ENCODE assay signal across 7 cellular contexts in genomic region chr9:32589083-32589713, GRCh38. TPM values are rescaled to one million over a fixed set of nuclear protein-coding genes. Genes with fewer than 3 reads are reported as not detected.
DNase-seq lines count a peak whose midpoint lies in the region; TF ChIP-seq lines count a peak whose summit lies in the region.

No MANE protein-coding gene starts in this region.

- H3K27ac Mint-ChIP-seq in HFFc6 = no peak overlapping the region

- H4K91ac ChIP-seq in mesenchymal stem cell (ENCODE audit: low read length) = no peak overlapping the region

- no peaks in the 10 kb centered on the region for H3K79me1 ChIP-seq in mesenchymal stem cell (replicated peaks; ENCODE audit: low read length, poor library complexity, severe bottlenecking)

- no peak overlapping the region for H3K4me2 ChIP-seq in mammary epithelial cell (ENCODE audit: insufficient read depth, low read depth, low read length)
- H3K4me2 ChIP-seq in mesenchymal stem cell (ENCODE audit: low read length, poor library complexity, severe bottlenecking) = no peak overlapping the region

- H3K36me3 ChIP-seq in mammary epithelial cell (ENCODE audit: insufficient read depth, low read length) (no peaks in the 10 kb centered on the region), mesenchymal stem cell (ENCODE audit: control insufficient read depth in 1 of 2, insufficient read depth in 2 of 2, low read depth in 1 of 2, low read length in 2 of 2) (no peaks in the 10 kb centered on the region), stomach (no peaks in the 10 kb centered on the region)

- CTCF ChIA-PET in mammary epithelial cell (lab: Charles Lee; ENCODE audit: low non-redundant PET) = interaction anchor here (0.5 to 1.0 kb wide), 4 partner anchors 9 to 1911 kb away, joined by 3 to 8 read pairs (median 5); no protein-coding TSS in a partner anchor

- H3K9me3 ChIP-seq in mammary epithelial cell (replicated peaks; ENCODE audit: insufficient read depth, low read length) (no peaks in the 10 kb centered on the region), mesenchymal stem cell (ENCODE audit: control insufficient read depth, low read length) (no peaks in the 10 kb centered on the region), stomach (no peaks in the 10 kb centered on the region)

- H3K9me3 Mint-ChIP-seq in HFFc6 = no peaks in the 10 kb centered on the region

- no peak overlapping the region for H2BK12ac ChIP-seq in mesenchymal stem cell (ENCODE audit: low read length in 2 of 2)

- no peak overlapping the region for H3K4me3 Mint-ChIP-seq in HFFc6

- H4K20me1 ChIP-seq in mammary epithelial cell (ENCODE audit: insufficient read depth, low read length) = no peaks in the 10 kb centered on the region

- H3K79me2 ChIP-seq in mammary epithelial cell (ENCODE audit: insufficient read depth, low read length) = no peaks in the 10 kb centered on the region

- H3K14ac ChIP-seq in mesenchymal stem cell (ENCODE audit: low read length in 2 of 2) = no peak overlapping the region

- H4K8ac ChIP-seq in mesenchymal stem cell (ENCODE audit: low read length) = no peak overlapping the region

- dilution Hi-C loops in mammary epithelial cell (cut with HindIII; ENCODE audit: low sequenced_read_pairs) = loop anchor here (25.0 kb wide), 1 partner anchor 373 kb away; no protein-coding TSS in a partner anchor

- no peak overlapping the region for H3K4me3 ChIP-seq in mammary epithelial cell (replicated peaks in 1 of 3; ENCODE audit: insufficient read depth in 1 of 3, low read depth in 2 of 3, low read length in 3 of 3)
- no peak overlapping the region for H3K4me3 ChIP-seq in mesenchymal stem cell (ENCODE audit: insufficient read depth in 1 of 2, low read depth in 1 of 2, low read length in 2 of 2)
- no peak overlapping the region for H3K4me3 ChIP-seq in stomach

- TF ChIP-seq POLR2A in stomach (IDR thresholded peaks at IDR 0.05) = no peak

- H2BK15ac ChIP-seq in mesenchymal stem cell (ENCODE audit: low read depth, poor library complexity, severe bottlenecking) = no peak overlapping the region

- no peak overlapping the region for H2AK5ac ChIP-seq in mesenchymal stem cell (ENCODE audit: low read length, severe bottlenecking)

- H2AFZ ChIP-seq in mammary epithelial cell (ENCODE audit: low read depth, low read length) (no peak overlapping the region), mesenchymal stem cell (ENCODE audit: low read depth, low read length) (no peak overlapping the region)

- BruUV-seq in mammary epithelial cell (replicated peaks; lab: Mats Ljungman, UMichigan) = no TSS peak

- DNase-seq in GM10266 (ENCODE audit: extremely low spot score) (peak; percentile 43), HFFc6 (peak; percentile 45), NCI-H345 (lab: John Stamatoyannopoulos, UW) (peak; percentile 24), mammary epithelial cell (peak; percentile 35), mesenchymal stem cell (peak; percentile 47), OCI-M2 (lab: John Stamatoyannopoulos, UW; ENCODE audit: unreplicated experiment) (no peak), stomach (no peak)

- no peak overlapping the region for H2BK5ac ChIP-seq in mesenchymal stem cell (ENCODE audit: low read depth, low read length, poor library complexity, severe bottlenecking)

- H3K23ac ChIP-seq in mesenchymal stem cell (ENCODE audit: low read length in 2 of 2) = no peak overlapping the region

- no peak overlapping the region for H3K27ac ChIP-seq in mammary epithelial cell (ENCODE audit: insufficient read depth, low read depth, low read length)
- H3K27ac ChIP-seq in mesenchymal stem cell (ENCODE audit: low read length, poor library complexity, severe bottlenecking) = no peak overlapping the region
- H3K27ac ChIP-seq in stomach = no peak overlapping the region

- 44% methylated on average over 6 of the region's 6 CpGs for WGBS in mammary epithelial cell (ENCODE audit: low coverage, missing lambda C conversion rate)
- 31% methylated on average over 4 of the region's 6 CpGs for WGBS in mesenchymal stem cell
- WGBS in stomach, 5 donors = 46 to 52% (median 48%) methylated on average over 6 of the region's 6 CpGs

- H3K9ac ChIP-seq in mammary epithelial cell (ENCODE audit: insufficient read depth, low read length) (no peak overlapping the region), mesenchymal stem cell (ENCODE audit: low read length) (no peak overlapping the region)

- H3K27me3 ChIP-seq in mammary epithelial cell (ENCODE audit: insufficient read depth, low read length) (no peaks in the 10 kb centered on the region), mesenchymal stem cell (ENCODE audit: control insufficient read depth in 1 of 2, insufficient read depth in 1 of 2, low read length in 2 of 2) (peaks cover 0 to 4% of the 10 kb centered on the region in 2 experiments), stomach (peaks cover 0 to 6% (median 0%) of the 10 kb centered on the region in 3 donors)

- H3K36me3 Mint-ChIP-seq in HFFc6 (ENCODE audit: low read depth) = no peaks in the 10 kb centered on the region

- no peak for TF ChIP-seq EP300 in stomach (IDR thresholded peaks at IDR 0.05)

- no peak overlapping the region for H3K18ac ChIP-seq in mesenchymal stem cell (ENCODE audit: low read depth in 1 of 2, low read length in 2 of 2)

- no peak overlapping the region for H2BK120ac ChIP-seq in mesenchymal stem cell (ENCODE audit: low read depth, low read length)

- in situ Hi-C loops in mammary epithelial cell (cut with MboI; ENCODE audit: low sequenced_read_pairs in 2 of 2) = loop anchor here in 1 of 2 donors (25.0 kb wide), 1 partner anchor 123 kb away; no protein-coding TSS in a partner anchor

- H3K4me1 Mint-ChIP-seq in HFFc6 (ENCODE audit: low read depth) = peaks cover 19% of the 10 kb centered on the region

- H3K4me1 ChIP-seq in mammary epithelial cell (ENCODE audit: insufficient read depth, low read length) (no peaks in the 10 kb centered on the region), mesenchymal stem cell (ENCODE audit: control insufficient read depth, insufficient read depth, low read depth, low read length) (no peaks in the 10 kb centered on the region), stomach (no peaks in the 10 kb centered on the region)

- TF ChIP-seq CTCF in GM10266 (IDR thresholded peaks at IDR 0.05; ENCODE audit: control insufficient read depth, insufficient read depth, low read depth, missing control alignments) (peak; percentile 58), HFFc6 (IDR thresholded peaks at IDR 0.05) (peak; percentile 78), mammary epithelial cell (conservative IDR thresholded peaks at IDR 0.05 in 1 of 2, IDR thresholded peaks at IDR 0.05 in 1 of 2; ENCODE audit: extremely low read depth in 1 of 2, insufficient read depth in 1 of 2, low read depth in 1 of 2, low read length in 2 of 2) (peak; percentile 59 to 71), stomach (IDR thresholded peaks at IDR 0.05) (peak in 2 of 7 experiments; percentile 14 to 15)

- intact Hi-C loops in mammary epithelial cell (cut with micrococcal nuclease) (loop anchor here (1.0 to 10.0 kb wide), 4 partner anchors 114 to 636 kb away; no protein-coding TSS in a partner anchor), stomach (cut with DNase I; ENCODE audit: low total_unique reads) (no loop called here)

- H3K27me3 Mint-ChIP-seq in HFFc6 (ENCODE audit: insufficient read depth) = peaks cover 5% of the 10 kb centered on the region; the same call in 1 of the 2 replicates

- no peak overlapping the region for H3K4ac ChIP-seq in mesenchymal stem cell (ENCODE audit: low read depth in 1 of 2, low read length in 2 of 2)

RNA-seq across cellular contexts. Expression of gene NDUFB6, which starts 16.2 kb away (rescaled TPM):
- total RNA-seq in HFFc6 (2021; fragmentation: NEBNext Ultra II Directional; extraction: Animal tissue kit (Norgen Biotek cat#: 25700)) = 10 to 100 TPM; 62.5 to 78.6 (median 70.7) TPM
- total RNA-seq in mammary epithelial cell (10 to 100 TPM; 22.8 to 52.2 TPM), stomach (10 to 100 TPM in 4 of 5 donors, 1 to 10 TPM in 1; 1.2 to 94.7 (median 43.3) TPM)
- polyA plus RNA-seq in mammary epithelial cell (60.5 TPM), stomach (10 to 100 TPM; 41.1 to 63.6 (median 46.4) TPM)
- not detected for polyA minus RNA-seq in mammary epithelial cell
- polyA plus RNA-seq in mesenchymal stem cell (2013, experiment 1 of 2) = 66.2 TPM
- polyA plus RNA-seq in mesenchymal stem cell (2013, experiment 2 of 2) = 72.8 TPM

RNA-seq across cellular contexts. Expression of gene TOPORS, which starts 36.8 kb away (rescaled TPM):
- 10 to 100 TPM; 14.8 to 17.4 (median 17.1) TPM for total RNA-seq in HFFc6 (2021; fragmentation: NEBNext Ultra II Directional; extraction: Animal tissue kit (Norgen Biotek cat#: 25700))
- 10 to 100 TPM; 15.9 to 29.0 TPM for total RNA-seq in mammary epithelial cell
- 11.1 TPM for polyA plus RNA-seq in mammary epithelial cell
- 21.3 TPM for polyA minus RNA-seq in mammary epithelial cell
- polyA plus RNA-seq in mesenchymal stem cell (2013, experiment 1 of 2) = 18.3 TPM
- polyA plus RNA-seq in mesenchymal stem cell (2013, experiment 2 of 2) = 18.6 TPM
- 10 to 100 TPM in 3 of 5 donors, 1 to 10 TPM in 2; 3.2 to 45.9 (median 25.1) TPM for total RNA-seq in stomach
- polyA plus RNA-seq in stomach = 1 to 10 TPM; 4.2 to 5.7 (median 5.4) TPM

RNA-seq across cellular contexts. Expression of gene SMIM27, which starts 37.1 kb away (rescaled TPM):
- total RNA-seq in HFFc6 (2021; fragmentation: NEBNext Ultra II Directional; extraction: Animal tissue kit (Norgen Biotek cat#: 25700)) = 10 to 100 TPM; 11.4 to 16.8 (median 14.0) TPM
- total RNA-seq in mammary epithelial cell = 10 to 100 TPM in 1 of 2 donors, 1 to 10 TPM in 1; 4.8 to 11.3 TPM
- polyA plus RNA-seq in mammary epithelial cell = 1.4 TPM
- not detected for polyA minus RNA-seq in mammary epithelial cell
- polyA plus RNA-seq in mesenchymal stem cell (2013, experiment 1 of 2) = 21.5 TPM
- 22.9 TPM for polyA plus RNA-seq in mesenchymal stem cell (2013, experiment 2 of 2)
- total RNA-seq in stomach = 10 to 100 TPM in 2 of 5 donors, 1 to 10 TPM in 1, not detected in 2; 2.4 to 21.4 (median 10.7) TPM
- polyA plus RNA-seq in stomach = 10 to 100 TPM in 2 of 3 donors, 1 to 10 TPM in 1; 6.7 to 14.2 (median 12.5) TPM

RNA-seq across cellular contexts. Expression of gene TAF1L, which starts 46.3 kb away (rescaled TPM):
- total RNA-seq in HFFc6 (2021; fragmentation: NEBNext Ultra II Directional; extraction: Animal tissue kit (Norgen Biotek cat#: 25700)) = not detected
- total RNA-seq in mammary epithelial cell (under 1 TPM in 1 of 2 donors, not detected in 1; under 0.01 TPM), stomach (not detected)
- polyA plus RNA-seq in mammary epithelial cell (0.01 TPM), stomach (not detected)
- polyA minus RNA-seq in mammary epithelial cell = not detected
- polyA plus RNA-seq in mesenchymal stem cell (2013, experiment 1 of 2) = not detected
- polyA plus RNA-seq in mesenchymal stem cell (2013, experiment 2 of 2) = under 0.01 TPM

Comparison
In these comparisons a context has a peak if more than half of its experiments do, and no peak if none do; other contexts are left out.
1. DNase-seq: peak in GM10266 (single experiment), HFFc6 (single experiment), NCI-H345 (single experiment), mammary epithelial cell (single experiment) and mesenchymal stem cell (single experiment); none in OCI-M2 (single experiment) and stomach (single experiment).